16 cellular contexts compared by ENCODE assay signal in genomic region chr2:56334622-56335021, GRCh38.
DNase-seq lines count a peak whose midpoint lies in the region; TF ChIP-seq lines count a peak whose summit lies in the region.
"Had no signal": no experiment of that assay in that cellular context is flagged by ENCODE, and none has a peak within 500 bp of the region (broad histone marks: within the 10 kb centered on the region; RNA-seq: fewer than 3 reads in every experiment).

No MANE protein-coding gene starts in this region.

- H3K27ac ChIP-seq in OCI-LY7 (ENCODE audit: low read depth, low read length, poor library complexity, severe bottlenecking), result no peak overlapping the region

- H4K20me1 ChIP-seq in OCI-LY7 (ENCODE audit: insufficient read depth, low read length), result no peaks in the 10 kb centered on the region

- H3K79me2 ChIP-seq in OCI-LY7 (ENCODE audit: insufficient read depth, low read depth, low read length), result no peaks in the 10 kb centered on the region

- no peaks in the 10 kb centered on the region for H3K9me3 ChIP-seq in OCI-LY7 (ENCODE audit: low read length)
- H3K9me3 ChIP-seq: MG63 had no signal

- no TSS peak for BruUV-seq in OCI-LY7 (replicated peaks; lab: Mats Ljungman, UMichigan)

- CTCF ChIA-PET in OCI-LY7 (lab: Charles Lee; ENCODE audit: unreplicated experiment), result no interaction called here

- peak; percentile 53 for DNase-seq in AG10803 (ENCODE audit: low read depth)
- peak; percentile 38 for DNase-seq in NAMALWA (ENCODE audit: low spot score)
- DNase-seq in fibroblast of mammary gland (ENCODE audit: low read depth), result peak; percentile 41
- DNase-seq in non-pigmented ciliary epithelial cell (ENCODE audit: low read depth), result peak; percentile 15
- DNase-seq in OCI-LY7 (ENCODE audit: low spot score), result no peak
- no peak for DNase-seq in middle frontal gyrus (ENCODE audit: extremely low spot score, low spot score)
- no peak for DNase-seq in NK-92 (lab: John Stamatoyannopoulos, UW; ENCODE audit: unreplicated experiment)
- no peak for DNase-seq in DMS 273 treated with DMSO at 0.1 percent for 48 hours (lab: John Stamatoyannopoulos, UW)
- DNase-seq: activated CD4-positive, CD25-positive, alpha-beta regulatory T cell; activated naive CD8-positive, alpha-beta T cell treated with anti-CD3 and anti-CD28 coated beads, Interleukin-2, amount 10 ng/mL, durations not matched to agents 7 days and 5 days; central memory CD4-positive, alpha-beta T cell; COR-L47; effector memory CD4-positive, alpha-beta T cell; MG63; NCI-H187; NCI-H510A had no signal

- TF ChIP-seq CTCF in AG10803 (conservative IDR thresholded peaks at IDR 0.05; ENCODE audit: low read length) (no peak), fibroblast of mammary gland (conservative IDR thresholded peaks at IDR 0.05; ENCODE audit: control insufficient read depth, insufficient read depth, low read depth, low read length) (no peak), OCI-LY7 (conservative IDR thresholded peaks at IDR 0.05; ENCODE audit: low read length) (no peak)

- H2AFZ ChIP-seq in OCI-LY7 (ENCODE audit: low read length), result no peak overlapping the region

- POLR2A ChIA-PET in OCI-LY7 (lab: Charles Lee), result no interaction called here

- no peaks in the 10 kb centered on the region for H3K4me1 ChIP-seq in OCI-LY7 (ENCODE audit: insufficient read depth, low read length, poor library complexity, severe bottlenecking)

- H3K9me2 ChIP-seq in OCI-LY7 (ENCODE audit: insufficient read depth, low read length), result no peaks in the 10 kb centered on the region

- H3K4me3 ChIP-seq in AG10803 (ENCODE audit: low read length), result no peak overlapping the region
- no peak overlapping the region for H3K4me3 ChIP-seq in fibroblast of mammary gland (ENCODE audit: control insufficient read depth, low read depth, low read length)
- H3K4me3 ChIP-seq in OCI-LY7 (ENCODE audit: low read depth, low read length, poor library complexity, severe bottlenecking), result no peak overlapping the region
- H3K4me3 ChIP-seq: MG63 had no signal

- H3K36me3 ChIP-seq in OCI-LY7 (ENCODE audit: insufficient read depth, low read length), result no peaks in the 10 kb centered on the region
- H3K36me3 ChIP-seq: MG63 had no signal

- intact Hi-C loops in OCI-LY7 (cut with micrococcal nuclease; ENCODE audit: unreplicated experiment), result no loop called here

- no peak overlapping the region for H3K4me2 ChIP-seq in OCI-LY7 (ENCODE audit: low read length)

Comparison
In these comparisons a context has a peak if more than half of its experiments do, and no peak if none do; other contexts are left out.
1. DNase-seq: peak in AG10803 (single experiment), NAMALWA (single experiment), fibroblast of mammary gland (single experiment) and non-pigmented ciliary epithelial cell (single experiment); none in OCI-LY7 (single experiment), middle frontal gyrus (single experiment), NK-92 (single experiment) and DMS 273 treated with DMSO at 0.1 percent for 48 hours (single experiment).